Comparison of ENCODE assay signal across 27 cellular contexts in the genomic region with DNA sequence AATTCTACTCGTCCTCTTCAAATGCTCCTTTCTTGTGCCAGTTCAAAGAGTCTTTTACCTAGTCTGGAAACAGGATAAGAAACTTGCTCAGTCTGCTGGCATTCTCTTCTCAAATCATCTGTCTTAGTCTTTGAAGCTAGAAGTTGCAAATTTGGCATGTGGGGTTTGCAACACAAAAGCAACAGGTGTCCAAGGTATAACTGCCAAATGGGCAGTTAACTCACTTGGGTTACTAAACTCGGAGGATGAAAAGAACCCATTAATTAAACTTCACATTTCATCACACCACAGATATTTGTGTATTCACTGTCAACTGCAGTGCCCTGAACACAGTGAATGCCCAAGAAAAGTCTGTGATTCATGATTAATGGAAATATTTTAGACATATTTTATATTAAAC.
"Had no signal": no experiment of that assay in that cellular context is flagged by ENCODE, and none has a peak within 500 bp of the region (broad histone marks: within the 10 kb centered on the region; RNA-seq: fewer than 3 reads in every experiment).

No MANE protein-coding gene starts in this region.

- H3K27me3 ChIP-seq: body of pancreas, esophagus squamous epithelium had no signal

- H3K4me3 ChIP-seq: body of pancreas, esophagus squamous epithelium had no signal

- H3K27ac ChIP-seq: body of pancreas, esophagus squamous epithelium had no signal

- H3K4me1 ChIP-seq: body of pancreas had no signal

- DNase-seq: activated CD4-positive, alpha-beta memory T cell treated with anti-CD3 and anti-CD28 coated beads for 36 hours; activated CD4-positive, alpha-beta T cell treated with anti-CD3 and anti-CD28 coated beads for 36 hours; activated CD4-positive, alpha-beta T cell treated with anti-CD3 and anti-CD28 coated beads, Interleukin-2, amount 10 ng/mL, durations not matched to agents 24 days and 14 days; activated CD4-positive, CD25-positive, alpha-beta regulatory T cell; activated CD4-positive, CD25-positive, alpha-beta regulatory T cell treated with anti-CD3 and anti-CD28 coated beads, Interleukin-2, amount 50 U/mL, for 72 hours; activated CD8-positive, alpha-beta memory T cell treated with anti-CD3 and anti-CD28 coated beads, Interleukin-2, amount 10 ng/mL, durations not matched to agents 7 days and 5 days; activated CD8-positive, alpha-beta memory T cell treated with anti-CD3 and anti-CD28 coated beads, Interleukin-2, amount 50 U/mL, for 4 hours; activated CD8-positive, alpha-beta T cell treated with anti-CD3 and anti-CD28 coated beads, Interleukin-2, amount 10 ng/mL, durations not matched to agents 7 days and 5 days; activated gamma-delta T cell; activated naive CD4-positive, alpha-beta T cell; activated naive CD4-positive, alpha-beta T cell treated with anti-CD3 and anti-CD28 coated beads, Interleukin-2, amount 10 ng/mL, durations not matched to agents 7 days and 5 days; activated naive CD8-positive, alpha-beta T cell treated with anti-CD3 and anti-CD28 coated beads, Interleukin-2, amount 10 ng/mL, durations not matched to agents 7 days and 5 days; activated T-cell treated with anti-CD3 and anti-CD28 coated beads, Interleukin-2, amount 50 U/mL, for 1 hour; activated T-cell treated with anti-CD3 and anti-CD28 coated beads, Interleukin-2, amount 50 U/mL, for 48 hours; anterior cingulate cortex; body of pancreas; caudate nucleus; cortex of kidney; dermis blood vessel endothelial cell; effector CD4-positive, alpha-beta T cell; effector memory CD8-positive, alpha-beta T cell; esophagus squamous epithelium; foreskin melanocyte; head of caudate nucleus; T-helper 1 cell; T-helper 17 cell had no signal

- H3K36me3 ChIP-seq: esophagus squamous epithelium had no signal

- ATAC-seq: activated CD4-positive, alpha-beta T cell treated with anti-CD3 and anti-CD28 coated beads for 36 hours; activated CD8-positive, alpha-beta memory T cell treated with anti-CD3 and anti-CD28 coated beads, Interleukin-2, amount 10 ng/mL, durations not matched to agents 7 days and 5 days; activated CD8-positive, alpha-beta T cell treated with anti-CD3 and anti-CD28 coated beads, Interleukin-2, amount 10 ng/mL, durations not matched to agents 7 days and 5 days; activated naive CD4-positive, alpha-beta T cell treated with anti-CD3 and anti-CD28 coated beads, Interleukin-2, amount 50 U/mL, for 72 hours; body of pancreas; effector memory CD8-positive, alpha-beta T cell; T-helper 17 cell had no signal

- H3K9me3 ChIP-seq: body of pancreas, esophagus squamous epithelium had no signal
